ENCODE assay signal across 8 cellular contexts in genomic region chr10:7818295-7819125, GRCh38. TPM values are rescaled to one million over a fixed set of nuclear protein-coding genes. Genes with fewer than 3 reads are reported as not detected.
DNase-seq lines count a peak whose midpoint lies in the region; ATAC-seq and TF ChIP-seq lines count a peak whose summit lies in the region.

TAF3 (plus strand) TSS chr10:7818505; CDS start chr10:7818710, 205 bp downstream.

- H3K4me1 ChIP-seq in HUES64 (ENCODE audit: insufficient read depth, low read length) (peaks cover 14% of the 10 kb centered on the region; the same call in 1 of the 2 replicates), mucosa of rectum (ENCODE audit: control insufficient read depth in 2 of 2, insufficient read depth in 2 of 2, low read length in 2 of 2) (peaks cover 9 to 14% of the 10 kb centered on the region in 2 donors)

- H3K36me3 ChIP-seq in HUES64 (ENCODE audit: insufficient read depth, low read length) (peaks cover 14% of the 10 kb centered on the region; the same call in 1 of the 2 replicates), mucosa of rectum (ENCODE audit: control insufficient read depth in 2 of 2, insufficient read depth in 2 of 2, low read length in 2 of 2) (peaks cover 0 to 2% of the 10 kb centered on the region in 2 donors)

- no peaks in the 10 kb centered on the region for H3K9me3 ChIP-seq in HUES64 (ENCODE audit: insufficient read depth, low read depth, low read length)
- H3K9me3 ChIP-seq in mucosa of rectum (ENCODE audit: control insufficient read depth in 2 of 2, low read length in 2 of 2), result no peaks in the 10 kb centered on the region

- peak; percentile 83 for TF ChIP-seq POLR2A in erythroblast (IDR thresholded peaks at IDR 0.05; ENCODE audit: low read length)

- peak within 1 kb of the TSS; percentile 100 for H3K4me3 ChIP-seq in HUES64 (ENCODE audit: low read length)
- peak within 1 kb of the TSS; percentile 90 to 94 for H3K4me3 ChIP-seq in mucosa of rectum (ENCODE audit: low read length in 2 of 2)

- peak; percentile 85 for ATAC-seq in GM21526 (IDR thresholded peaks at IDR 0.05; ENCODE audit: low FRiP score, unreplicated experiment)

- H3K27ac ChIP-seq in HUES64 (ENCODE audit: low read depth, low read length) (no peak within 1 kb of the TSS; the same call in 1 of the 2 replicates), mucosa of rectum (ENCODE audit: low read depth in 2 of 2, low read length in 2 of 2) (peak within 1 kb of the TSS in 1 of 2 donors; percentile 53)

- H3K27me3 ChIP-seq in HUES64 (ENCODE audit: insufficient read depth, low read length) (peaks cover 6% of the 10 kb centered on the region; the same call in 1 of the 2 replicates), mucosa of rectum (ENCODE audit: control insufficient read depth in 2 of 2, insufficient read depth in 2 of 2, low read length in 2 of 2) (no peaks in the 10 kb centered on the region)

- H3K9ac ChIP-seq in HUES64 (ENCODE audit: low read depth, low read length) (peak within 1 kb of the TSS; percentile 92), mucosa of rectum (ENCODE audit: low read depth in 1 of 2, low read length in 2 of 2) (peak within 1 kb of the TSS; percentile 68 to 71)

- under 1% methylated on average over 77 of the region's 77 CpGs for WGBS in HUES64

- DNase-seq in DMS114 treated with DMSO at 0.1 percent for 48 hours (lab: John Stamatoyannopoulos, UW; ENCODE audit: unreplicated experiment), result peak; percentile 76
- DNase-seq in OCI-M2 (lab: John Stamatoyannopoulos, UW; ENCODE audit: unreplicated experiment), result peak; percentile 62
- peak; percentile 93 for DNase-seq in activated T-cell treated with anti-CD3 and anti-CD28 coated beads for 48 hours (ENCODE audit: low read depth)
- peak; percentile 92 to 95 for DNase-seq in erythroblast (lab: John Stamatoyannopoulos, UW)
- DNase-seq in stimulated activated CD8-positive, alpha-beta memory T cell treated with anti-CD3 and anti-CD28 coated beads, Interleukin-4, amount 100 ng/mL, for 24 hours (ENCODE audit: low read depth), result peak; percentile 90

RNA-seq across cellular contexts. Expression of gene TAF3, which starts in this region (rescaled TPM):
- polyA plus RNA-seq in HUES64 (2013, experiment 1 of 2), result 7.4 TPM
- polyA plus RNA-seq in HUES64 (2013, experiment 2 of 2), result 7.3 TPM
